Comparison of ENCODE assay signal across 7 cellular contexts in genomic region chr15:82530606-82531379, GRCh38. TPM values are rescaled to one million over a fixed set of nuclear protein-coding genes. Genes with fewer than 3 reads are reported as not detected.
DNase-seq lines count a peak whose midpoint lies in the region; ATAC-seq and TF ChIP-seq lines count a peak whose summit lies in the region.

No MANE protein-coding gene starts in this region.

- H3K27ac Mint-ChIP-seq in mesothelial cell of epicardium: no peak overlapping the region
- H3K27ac Mint-ChIP-seq in stimulated activated effector memory CD8-positive, alpha-beta T cell treated with anti-CD3 and anti-CD28 coated beads, Interleukin-12 subunit alpha, Interleukin-12 subunit beta, amount 100 ng/mL, for 72 hours: peak overlapping the region; percentile 27

- no peaks in the 10 kb centered on the region for H3K27me3 Mint-ChIP-seq in mesothelial cell of epicardium (ENCODE audit: low read depth)

- peak; percentile 19 to 84 (median 75) for TF ChIP-seq CTCF in dorsolateral prefrontal cortex (IDR thresholded peaks at IDR 0.05 in 54 of 56, conservative IDR thresholded peaks at IDR 0.05 in 2 of 56; ENCODE audit: low read depth in 1 of 56, partially characterized antibody in 56 of 56)
- TF ChIP-seq CTCF in mesothelial cell of epicardium (IDR thresholded peaks at IDR 0.05; ENCODE audit: unreplicated experiment): peak; percentile 91

- peaks cover 14% of the 10 kb centered on the region for H3K36me3 Mint-ChIP-seq in mesothelial cell of epicardium
- peaks cover 27% of the 10 kb centered on the region for H3K36me3 Mint-ChIP-seq in stimulated activated effector memory CD8-positive, alpha-beta T cell treated with anti-CD3 and anti-CD28 coated beads, Interleukin-12 subunit alpha, Interleukin-12 subunit beta, amount 100 ng/mL, for 72 hours

- H3K4me3 ChIP-seq in dorsolateral prefrontal cortex: peak overlapping the region in 15 of 59 donors; percentile 13 to 41 (median 23)

- H3K27ac ChIP-seq in dorsolateral prefrontal cortex: peak overlapping the region in 2 of 59 donors; percentile 11 to 18

- H3K27me3 ChIP-seq in dorsolateral prefrontal cortex: no peaks in the 10 kb centered on the region

- ATAC-seq in GM19025 (IDR thresholded peaks at IDR 0.05; ENCODE audit: low read depth, unreplicated experiment): peak; percentile 85
- ATAC-seq in HG03196 (IDR thresholded peaks at IDR 0.05; ENCODE audit: unreplicated experiment): peak; percentile 70
- peak; percentile 85 for ATAC-seq in stimulated activated effector memory CD8-positive, alpha-beta T cell treated with anti-CD3 and anti-CD28 coated beads, Interleukin-12 subunit alpha, Interleukin-12 subunit beta, amount 100 ng/mL, for 72 hours

- intact Hi-C loops in dorsolateral prefrontal cortex (cut with DNase I): no loop called here

- H3K9me3 Mint-ChIP-seq in mesothelial cell of epicardium: no peaks in the 10 kb centered on the region
- H3K9me3 Mint-ChIP-seq in stimulated activated effector memory CD8-positive, alpha-beta T cell treated with anti-CD3 and anti-CD28 coated beads, Interleukin-12 subunit alpha, Interleukin-12 subunit beta, amount 100 ng/mL, for 72 hours: no peaks in the 10 kb centered on the region

- H3K4me1 Mint-ChIP-seq in mesothelial cell of epicardium: no peaks in the 10 kb centered on the region
- peaks cover 29% of the 10 kb centered on the region for H3K4me1 Mint-ChIP-seq in stimulated activated effector memory CD8-positive, alpha-beta T cell treated with anti-CD3 and anti-CD28 coated beads, Interleukin-12 subunit alpha, Interleukin-12 subunit beta, amount 100 ng/mL, for 72 hours

- H3K4me3 Mint-ChIP-seq in mesothelial cell of epicardium: peak overlapping the region; percentile 61
- H3K4me3 Mint-ChIP-seq in stimulated activated effector memory CD8-positive, alpha-beta T cell treated with anti-CD3 and anti-CD28 coated beads, Interleukin-12 subunit alpha, Interleukin-12 subunit beta, amount 100 ng/mL, for 72 hours: peak overlapping the region; percentile 40

- peak; percentile 67 for DNase-seq in activated CD4-positive, CD25-positive, alpha-beta regulatory T cell treated with anti-CD3 and anti-CD28 coated beads, Interleukin-2, amount 50 U/mL, for 72 hours
- DNase-seq in dorsolateral prefrontal cortex: peak in 7 of 10 donors; percentile 41 to 72 (median 57)
- peak in 1 of 2 experiments; percentile 77 for DNase-seq in mesothelial cell of epicardium (ENCODE audit: low spot score in 2 of 2, unreplicated experiment in 2 of 2)
- peak; percentile 56 to 87 for DNase-seq in stimulated activated effector memory CD8-positive, alpha-beta T cell treated with anti-CD3 and anti-CD28 coated beads, Interleukin-12 subunit alpha, Interleukin-12 subunit beta, amount 100 ng/mL, for 72 hours (ENCODE audit: low spot score in 2 of 2)
- DNase-seq in NCI-H1930 (lab: John Stamatoyannopoulos, UW): no peak

RNA-seq across cellular contexts. Expression of gene RPS17, which starts 9.5 kb away (rescaled TPM):
- total RNA-seq in dorsolateral prefrontal cortex (100 to 1,000 TPM; 255 to 518 (median 371) TPM), mesothelial cell of epicardium (1,564 to 1,650 TPM (median 1,638 TPM) in 3 replicates)

Comparison
In these comparisons a context has a peak if more than half of its experiments do, and no peak if none do; other contexts are left out.
1. DNase-seq: peak in activated CD4-positive, CD25-positive, alpha-beta regulatory T cell treated with anti-CD3 and anti-CD28 coated beads, Interleukin-2, amount 50 U/mL, for 72 hours (single experiment), dorsolateral prefrontal cortex (7 of 10) and stimulated activated effector memory CD8-positive, alpha-beta T cell treated with anti-CD3 and anti-CD28 coated beads, Interleukin-12 subunit alpha, Interleukin-12 subunit beta, amount 100 ng/mL, for 72 hours (2 of 2); none in NCI-H1930 (0 of 2).
2. Peak in every context shown above with its lines, with median percentiles within 50 percentile points of each other: ATAC-seq.